Comparison of ENCODE assay signal across 1 cellular context in the genomic region with DNA sequence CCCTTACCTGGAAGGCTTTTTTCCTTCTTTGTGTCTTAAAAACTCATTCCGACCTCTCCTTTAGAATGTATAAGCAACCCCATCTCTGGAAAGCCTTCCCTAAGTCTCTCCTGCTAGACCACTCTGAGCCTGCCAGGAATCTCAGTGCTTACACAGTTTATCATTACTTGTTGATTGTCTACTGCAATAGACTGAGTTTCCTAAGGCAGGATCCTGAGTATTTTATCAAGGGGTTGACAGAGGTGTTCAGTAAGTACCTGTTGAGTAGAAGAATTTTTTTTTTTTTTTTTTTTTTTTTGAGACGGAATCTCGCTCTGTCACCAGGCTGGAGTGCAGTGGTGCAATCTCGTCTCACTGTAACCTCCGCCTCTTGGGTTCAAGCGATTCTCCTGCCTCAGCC.
TF ChIP-seq lines count a peak whose summit lies in the region.

No MANE protein-coding gene starts in this region.

TF ChIP-seq in endothelial cell of umbilical vein, 7 proteins besides CTCF, POLR2A, EP300 and RAD21:
- TF ChIP-seq, protein P1, sequence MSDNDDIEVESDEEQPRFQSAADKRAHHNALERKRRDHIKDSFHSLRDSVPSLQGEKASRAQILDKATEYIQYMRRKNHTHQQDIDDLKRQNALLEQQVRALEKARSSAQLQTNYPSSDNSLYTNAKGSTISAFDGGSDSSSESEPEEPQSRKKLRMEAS (IDR thresholded peaks at IDR 0.05; ENCODE audit: insufficient read depth, insufficient read length), result no peak
- no peak for TF ChIP-seq GATA2 (IDR thresholded peaks at IDR 0.05; ENCODE audit: insufficient read depth, insufficient read length, low read depth, low read length)
- TF ChIP-seq EZH2 (IDR thresholded peaks at IDR 0.05; ENCODE audit: borderline replicate concordance, low read depth, low read length, severe bottlenecking), result no peak
- TF ChIP-seq POLR2AphosphoS5 (IDR thresholded peaks at IDR 0.05; ENCODE audit: insufficient read depth, low read depth, low read length), result no peak
- TF ChIP-seq JUN (IDR thresholded peaks at IDR 0.05; ENCODE audit: borderline replicate concordance, insufficient read depth, insufficient read length, low read depth), result no peak
- TF ChIP-seq MYC (IDR thresholded peaks at IDR 0.05; ENCODE audit: low read depth, low read length), result no peak
- TF ChIP-seq FOS (IDR thresholded peaks at IDR 0.05; ENCODE audit: borderline replicate concordance, insufficient read depth, low read length), result no peak
